In the genomic region with DNA sequence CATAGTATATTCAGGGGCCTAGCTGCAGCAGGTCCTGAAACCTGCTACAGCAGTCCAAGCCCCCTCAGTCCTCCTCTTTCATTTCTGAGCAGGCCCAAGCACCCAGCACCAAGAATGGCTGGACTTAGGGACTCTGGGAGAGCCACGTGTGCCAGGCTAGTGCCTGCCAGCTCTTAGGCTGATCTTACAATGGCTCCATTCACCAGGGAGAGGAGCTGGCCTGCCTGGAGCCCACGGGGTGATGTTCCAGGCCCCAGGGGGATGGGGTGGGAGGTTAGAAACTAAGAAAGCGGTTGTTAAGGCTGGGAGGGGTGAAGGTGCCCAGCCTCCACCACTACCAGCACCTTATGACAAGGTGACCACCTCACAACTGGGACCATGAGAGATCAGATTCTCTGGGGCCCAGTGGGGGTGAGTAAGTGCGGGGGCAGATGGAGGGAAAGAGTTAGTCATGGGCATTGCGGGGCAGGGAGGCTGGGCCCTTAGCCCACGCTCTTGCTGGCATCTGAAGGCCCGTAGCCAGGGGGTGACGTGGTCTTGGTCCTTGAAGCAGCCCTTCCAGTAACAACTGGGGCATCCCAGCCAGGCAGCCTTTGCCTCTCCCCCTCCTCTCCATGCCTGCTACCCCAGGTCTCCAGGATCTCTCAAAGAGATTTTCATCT, we compare ENCODE assay signal across 1 cellular context.
TF ChIP-seq lines count a peak whose summit lies in the region.

No MANE protein-coding gene starts in this region.

TF ChIP-seq in H1, 55 proteins besides CTCF, POLR2A, EP300 and RAD21:
- TF ChIP-seq CBX5 (IDR thresholded peaks at IDR 0.05; ENCODE audit: low read depth, low read length) (no peak), MAFK (IDR thresholded peaks at IDR 0.05; ENCODE audit: low read depth, low read length) (no peak), ZNF274 (IDR thresholded peaks at IDR 0.05; ENCODE audit: borderline replicate concordance, extremely low read depth, low read length) (no peak), BACH1 (IDR thresholded peaks at IDR 0.05; ENCODE audit: low read length) (no peak), CTBP2 (IDR thresholded peaks at IDR 0.05; ENCODE audit: borderline replicate concordance, insufficient read depth, insufficient read length, low read length) (no peak), KDM5A (IDR thresholded peaks at IDR 0.05; ENCODE audit: low read length) (no peak), SP4 (IDR thresholded peaks at IDR 0.05; ENCODE audit: low read length) (no peak), BRCA1 (IDR thresholded peaks at IDR 0.05; ENCODE audit: low read depth, low read length) (no peak), GABPA (IDR thresholded peaks at IDR 0.05; ENCODE audit: borderline replicate concordance, insufficient read depth, low read length) (no peak), PHF8 (conservative IDR thresholded peaks at IDR 0.05; ENCODE audit: low read depth, low read length) (no peak), CHD1 (IDR thresholded peaks at IDR 0.05; ENCODE audit: low read depth, low read length) (no peak), CHD7 (IDR thresholded peaks at IDR 0.05; ENCODE audit: insufficient replicate concordance, low read length) (no peak), SIRT6 (IDR thresholded peaks at IDR 0.05; ENCODE audit: low read length) (no peak), RBBP5 (IDR thresholded peaks at IDR 0.05; ENCODE audit: borderline replicate concordance, low read depth, low read length) (no peak), HDAC2 (IDR thresholded peaks at IDR 0.05; ENCODE audit: borderline replicate concordance in 1 of 2, low read depth in 2 of 2, low read length in 2 of 2) (no peak), NANOG (IDR thresholded peaks at IDR 0.05; ENCODE audit: insufficient read depth, low read depth, low read length, poor library complexity, severe bottlenecking) (no peak)
- TF ChIP-seq, protein P1, sequence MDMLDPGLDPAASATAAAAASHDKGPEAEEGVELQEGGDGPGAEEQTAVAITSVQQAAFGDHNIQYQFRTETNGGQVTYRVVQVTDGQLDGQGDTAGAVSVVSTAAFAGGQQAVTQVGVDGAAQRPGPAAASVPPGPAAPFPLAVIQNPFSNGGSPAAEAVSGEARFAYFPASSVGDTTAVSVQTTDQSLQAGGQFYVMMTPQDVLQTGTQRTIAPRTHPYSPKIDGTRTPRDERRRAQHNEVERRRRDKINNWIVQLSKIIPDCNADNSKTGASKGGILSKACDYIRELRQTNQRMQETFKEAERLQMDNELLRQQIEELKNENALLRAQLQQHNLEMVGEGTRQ (IDR thresholded peaks at IDR 0.05; ENCODE audit: low read length): no peak
TF ChIP-seq in H1: peak in this region for 0.
